26 cellular contexts compared by ENCODE assay signal in genomic region chr6:168823397-168824020, GRCh38.
DNase-seq lines count a peak whose midpoint lies in the region; ATAC-seq, FAIRE-seq and TF ChIP-seq lines count a peak whose summit lies in the region.
"Had no signal": no experiment of that assay in that cellular context is flagged by ENCODE, and none has a peak within 500 bp of the region (broad histone marks: within the 10 kb centered on the region; RNA-seq: fewer than 3 reads in every experiment).

No MANE protein-coding gene starts in this region.

- no peak overlapping the region for H2BK12ac ChIP-seq in mesenchymal stem cell (ENCODE audit: low read length in 2 of 2)

- H4K91ac ChIP-seq in mesenchymal stem cell (ENCODE audit: low read length), result no peak overlapping the region

- TF ChIP-seq EP300 in HepG2 (IDR thresholded peaks at IDR 0.05; ENCODE audit: low read depth in 2 of 2, low read length in 2 of 2) (no peak), HepG2 (CRISPR knock-in tag; IDR thresholded peaks at IDR 0.05; ENCODE audit: borderline replicate concordance) (no peak), ovary (IDR thresholded peaks at IDR 0.05) (no peak)

- no peak overlapping the region for H3K18ac ChIP-seq in mesenchymal stem cell (ENCODE audit: low read depth in 1 of 2, low read length in 2 of 2)

- FAIRE-seq in HepG2 (lab: Jason Lieb, UNC), result no peak
- FAIRE-seq: GM19239 had no signal

- POLR2A ChIA-PET in HepG2 (lab: Yijun Ruan, JAX), result no interaction called here

- H3K27ac ChIP-seq in liver (ENCODE audit: low read depth in 1 of 2, low read length in 2 of 2) (no peak overlapping the region), HepG2 (ENCODE audit: extremely low read length, insufficient read depth, low read length) (no peak overlapping the region), mesenchymal stem cell (ENCODE audit: low read length, poor library complexity, severe bottlenecking) (peak overlapping the region; percentile 6), ovary (peak overlapping the region in 1 of 2 donors; percentile 71)
- H3K27ac ChIP-seq: right atrium auricular region had no signal

- H3K9me3 ChIP-seq in liver (ENCODE audit: control insufficient read depth in 4 of 4, low read length in 3 of 4), result no peaks in the 10 kb centered on the region
- H3K9me3 ChIP-seq in HepG2 (ENCODE audit: low read length), result no peaks in the 10 kb centered on the region
- peaks cover under 1% of the 10 kb centered on the region for H3K9me3 ChIP-seq in mesenchymal stem cell (ENCODE audit: control insufficient read depth, low read length)
- H3K9me3 ChIP-seq in ovary, result no peaks in the 10 kb centered on the region
- H3K9me3 ChIP-seq: right atrium auricular region had no signal

- intact Hi-C loops in HepG2 (cut with micrococcal nuclease; ENCODE audit: unreplicated experiment), result no loop called here
- intact Hi-C loops in ovary (cut with DNase I), result no loop called here

- H3K4me1 ChIP-seq in liver (ENCODE audit: control insufficient read depth in 4 of 4, insufficient read depth in 4 of 4, low read length in 3 of 4) (no peaks in the 10 kb centered on the region), HepG2 (ENCODE audit: insufficient read depth, low read length) (no peaks in the 10 kb centered on the region), mesenchymal stem cell (ENCODE audit: control insufficient read depth, insufficient read depth, low read depth, low read length) (peaks cover 7% of the 10 kb centered on the region), ovary (ENCODE audit: insufficient read depth) (peaks cover 11% of the 10 kb centered on the region)
- H3K4me1 ChIP-seq: right atrium auricular region had no signal

- no TSS peak for BruUV-seq in HepG2 (replicated peaks; lab: Mats Ljungman, UMichigan)

- 55% methylated on average over 11 of the region's 11 CpGs for WGBS in liver
- WGBS in HepG2 (ENCODE audit: low lambda C conversion rate), result 13% methylated on average over 10 of the region's 11 CpGs
- 18% methylated on average over 9 of the region's 11 CpGs for WGBS in mesenchymal stem cell
- WGBS in ovary, 3 donors, result 18 to 19% (median 19%) methylated on average over 11 of the region's 11 CpGs

- TF ChIP-seq RAD21 in liver (IDR thresholded peaks at IDR 0.05), result no peak
- no peak for TF ChIP-seq RAD21 in HepG2 (CRISPR knock-in tag; IDR thresholded peaks at IDR 0.05)

- H3K36me3 ChIP-seq in liver (ENCODE audit: control insufficient read depth in 4 of 4, insufficient read depth in 3 of 4, low read depth in 1 of 4, low read length in 3 of 4) (no peaks in the 10 kb centered on the region), HepG2 (replicated peaks in 1 of 2; ENCODE audit: control insufficient read depth in 1 of 2, insufficient read depth in 2 of 2, low read length in 2 of 2) (no peaks in the 10 kb centered on the region), mesenchymal stem cell (ENCODE audit: control insufficient read depth in 1 of 2, insufficient read depth in 2 of 2, low read depth in 1 of 2, low read length in 2 of 2) (no peaks in the 10 kb centered on the region), ovary (no peaks in the 10 kb centered on the region)
- H3K36me3 ChIP-seq: right atrium auricular region had no signal

- H3K4me2 ChIP-seq in HepG2 (ENCODE audit: low read depth, low read length) (no peak overlapping the region), mesenchymal stem cell (ENCODE audit: low read length, poor library complexity, severe bottlenecking) (no peak overlapping the region)

- DNase-seq in HepG2 (ENCODE audit: low spot score), result no peak
- peak; percentile 46 for DNase-seq in mesenchymal stem cell
- DNase-seq in ovary, result peak; percentile 40 to 80 (median 62)
- DNase-seq in NCI-H1105 treated with DMSO at 0.1 percent for 48 hours (lab: John Stamatoyannopoulos, UW), result no peak
- no peak for DNase-seq in dermis blood vessel endothelial cell
- no peak for DNase-seq in activated CD4-positive, alpha-beta T cell treated with anti-CD3 and anti-CD28 coated beads for 4 hours
- DNase-seq: 8988T; activated CD4-positive, alpha-beta T cell treated with anti-CD3 and anti-CD28 coated beads, Interleukin-2, amount 50 U/mL, for 1 hour; aorta; CD4-positive, CD25-positive, alpha-beta regulatory T cell; cerebellar nuclear complex; effector CD4-positive, alpha-beta T cell; erythroblast; foreskin fibroblast; immature natural killer cell; left ventricle myocardium superior; NCI-H2081; NCI-H82; occipital lobe; Right ventricle myocardium superior; stimulated activated CD4-positive, alpha-beta T cell treated with anti-CD3 and anti-CD28 coated beads, Interleukin-4, amount 100 ng/mL, for 1 hour had no signal

- H2AFZ ChIP-seq in HepG2 (ENCODE audit: low read length) (no peak overlapping the region), mesenchymal stem cell (ENCODE audit: low read depth, low read length) (no peak overlapping the region)

- no peak overlapping the region for H3K4ac ChIP-seq in mesenchymal stem cell (ENCODE audit: low read depth in 1 of 2, low read length in 2 of 2)

- H3K4me3 ChIP-seq in liver (ENCODE audit: low read depth in 1 of 3, low read length in 3 of 3), result no peak overlapping the region
- H3K4me3 ChIP-seq in HepG2 (replicated peaks in 1 of 3; ENCODE audit: insufficient read depth in 1 of 3, low read depth in 2 of 3, low read length in 3 of 3), result no peak overlapping the region
- no peak overlapping the region for H3K4me3 ChIP-seq in mesenchymal stem cell (ENCODE audit: insufficient read depth in 1 of 2, low read depth in 1 of 2, low read length in 2 of 2)
- H3K4me3 ChIP-seq in ovary, result no peak overlapping the region
- H3K4me3 ChIP-seq: right atrium auricular region had no signal

- no peak for ATAC-seq in HepG2
- no peak for ATAC-seq in GM19455 (IDR thresholded peaks at IDR 0.05; ENCODE audit: unreplicated experiment)
- ATAC-seq: left ventricle myocardium superior; stimulated activated memory B cell treated with anti-CD40 and anti-IgM and Interleukin-4, amounts not matched to agents 10 μg/mL and 1 μg/mL and 100 μg/mL, for 72 hours had no signal

- no peak overlapping the region for H3K23ac ChIP-seq in mesenchymal stem cell (ENCODE audit: low read length in 2 of 2)

- H2BK15ac ChIP-seq in mesenchymal stem cell (ENCODE audit: low read depth, poor library complexity, severe bottlenecking), result no peak overlapping the region

- CTCF ChIA-PET in HepG2 (lab: Yijun Ruan, JAX; ENCODE audit: low intra/inter-chr PET ratio, low total read pairs), result no interaction called here

- in situ Hi-C loops in HepG2 (cut with HindIII; ENCODE audit: extremely low pct_ligation_motif_present, low pct_unique_long_range_greater_than_20kb), result no loop called here

- peak overlapping the region; percentile 26 for H2AK5ac ChIP-seq in mesenchymal stem cell (ENCODE audit: low read length, severe bottlenecking)

- no peak overlapping the region for H3K14ac ChIP-seq in mesenchymal stem cell (ENCODE audit: low read length in 2 of 2)

- no peaks in the 10 kb centered on the region for H3K79me1 ChIP-seq in mesenchymal stem cell (replicated peaks; ENCODE audit: low read length, poor library complexity, severe bottlenecking)

- H2BK5ac ChIP-seq in mesenchymal stem cell (ENCODE audit: low read depth, low read length, poor library complexity, severe bottlenecking), result no peak overlapping the region

- no peaks in the 10 kb centered on the region for H3K79me2 ChIP-seq in HepG2 (ENCODE audit: insufficient read depth, low read length)

- H4K8ac ChIP-seq in mesenchymal stem cell (ENCODE audit: low read length), result no peak overlapping the region

- no peak overlapping the region for H2BK120ac ChIP-seq in mesenchymal stem cell (ENCODE audit: low read depth, low read length)

- no peak for TF ChIP-seq CTCF in liver (IDR thresholded peaks at IDR 0.05; ENCODE audit: low read depth, low read length, missing input control)
- no peak for TF ChIP-seq CTCF in HepG2 (CRISPR knock-in tag; IDR thresholded peaks at IDR 0.05)
- TF ChIP-seq CTCF in ovary (IDR thresholded peaks at IDR 0.05), result no peak

- TF ChIP-seq POLR2A in HepG2 (IDR thresholded peaks at IDR 0.05; ENCODE audit: insufficient read depth in 1 of 2, low read depth in 2 of 2, low read length in 2 of 2) (no peak), ovary (IDR thresholded peaks at IDR 0.05) (no peak)

- H3K27me3 ChIP-seq in liver (ENCODE audit: control insufficient read depth in 4 of 4, insufficient read depth in 4 of 4, low read length in 3 of 4), result no peaks in the 10 kb centered on the region
- H3K27me3 ChIP-seq in HepG2 (ENCODE audit: control insufficient read depth in 1 of 2, insufficient read depth in 2 of 2, low read length in 2 of 2), result peaks cover 6 to 33% of the 10 kb centered on the region in 2 experiments; a peak in 4 of 5 replicates
- H3K27me3 ChIP-seq in mesenchymal stem cell (ENCODE audit: control insufficient read depth in 1 of 2, insufficient read depth in 1 of 2, low read length in 2 of 2), result peaks cover 0 to 12% of the 10 kb centered on the region in 2 experiments
- H3K27me3 ChIP-seq in ovary, result no peaks in the 10 kb centered on the region
- H3K27me3 ChIP-seq: right atrium auricular region had no signal

- H3K9ac ChIP-seq in liver (ENCODE audit: low read depth in 1 of 2, low read length in 2 of 2) (no peak overlapping the region), HepG2 (ENCODE audit: insufficient read depth, low read depth, low read length) (no peak overlapping the region), mesenchymal stem cell (ENCODE audit: low read length) (no peak overlapping the region)

- H4K20me1 ChIP-seq in HepG2 (ENCODE audit: insufficient read depth, low read length), result no peaks in the 10 kb centered on the region

TF ChIP-seq in liver, 16 proteins besides CTCF, POLR2A, EP300 and RAD21:
- no peak for TF ChIP-seq EGR1 (IDR thresholded peaks at IDR 0.05; ENCODE audit: low read depth in 2 of 2)
- peak; percentile 65 for TF ChIP-seq NR2F2 (IDR thresholded peaks at IDR 0.05)

TF ChIP-seq in HepG2, 621 proteins besides CTCF, POLR2A, EP300 and RAD21 (continues in another document):
- TF ChIP-seq ZC3H13 (CRISPR knock-in tag; IDR thresholded peaks at IDR 0.05), result no peak
- no peak for TF ChIP-seq ZNF709 (CRISPR knock-in tag; IDR thresholded peaks at IDR 0.05)
- no peak for TF ChIP-seq DMAP1 (CRISPR knock-in tag; IDR thresholded peaks at IDR 0.05)
- no peak for TF ChIP-seq KDM2A (CRISPR knock-in tag; IDR thresholded peaks at IDR 0.05; ENCODE audit: borderline replicate concordance, low read depth)
- TF ChIP-seq AHR (CRISPR knock-in tag; IDR thresholded peaks at IDR 0.05), result no peak
- no peak for TF ChIP-seq ZNF878 (CRISPR knock-in tag; IDR thresholded peaks at IDR 0.05)

Comparison
In these comparisons a context has a peak if more than half of its experiments do, and no peak if none do; other contexts are left out.
1. DNase-seq: peak in mesenchymal stem cell (single experiment) and ovary (5 of 5); none in HepG2 (single experiment), NCI-H1105 treated with DMSO at 0.1 percent for 48 hours (single experiment), dermis blood vessel endothelial cell (single experiment) and activated CD4-positive, alpha-beta T cell treated with anti-CD3 and anti-CD28 coated beads for 4 hours (0 of 2).